In the genomic region with DNA sequence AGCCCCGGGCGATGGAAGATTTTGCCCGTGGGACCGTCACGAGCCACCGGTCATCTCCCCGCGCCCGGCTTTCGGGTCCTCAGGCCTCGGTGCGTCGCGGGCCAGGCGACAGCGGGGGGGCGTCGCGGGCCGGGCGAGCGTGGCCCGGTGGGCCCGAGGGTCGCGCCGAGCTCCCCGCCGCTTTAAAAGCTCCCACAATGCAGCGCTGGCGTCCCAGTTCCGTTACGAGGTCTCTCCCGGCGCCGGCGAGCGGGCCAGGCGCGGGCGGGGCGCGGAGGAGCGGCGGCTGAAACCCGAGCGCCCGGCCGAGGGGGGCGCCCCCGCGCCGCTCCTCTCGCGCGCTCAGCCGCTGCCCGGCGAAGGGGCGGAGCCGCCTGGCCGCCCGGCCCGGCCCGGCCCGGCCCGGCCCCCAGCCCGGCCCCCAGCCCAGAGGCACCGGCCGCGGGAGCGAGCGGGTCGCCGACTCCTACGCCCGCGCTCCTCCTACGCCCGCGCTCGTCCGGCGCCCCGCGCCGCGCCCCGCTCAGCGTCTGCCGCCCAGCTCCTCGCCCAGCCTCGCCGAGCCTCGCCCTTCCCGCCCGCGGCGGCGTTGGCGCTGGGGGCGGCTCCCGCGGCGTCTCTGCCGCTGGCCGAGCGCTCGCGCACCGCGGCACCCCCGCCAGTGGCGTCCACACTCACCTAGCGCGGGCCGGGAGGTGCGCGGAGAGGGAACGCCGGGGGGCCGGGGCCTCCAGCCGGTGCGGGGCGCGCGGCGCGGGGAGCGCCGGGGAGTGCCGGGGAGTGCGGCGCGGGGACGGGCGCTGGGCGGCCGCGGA, we compare ENCODE assay signal across 8 cellular contexts. TPM values are rescaled to one million over a fixed set of nuclear protein-coding genes. Genes with fewer than 3 reads are reported as not detected.
DNase-seq lines count a peak whose midpoint lies in the region; ATAC-seq and TF ChIP-seq lines count a peak whose summit lies in the region.

RASSF8 (plus strand) TSS at position 429 of the 815 bp plus-strand sequence. CDS start 96,662 bp downstream, outside the sequence.

- WGBS in smooth muscle cell (ENCODE audit: low lambda C conversion rate), result 1% methylated on average over 64 of the region's 140 CpGs

- H3K9ac ChIP-seq in HUES48 (ENCODE audit: low read depth, low read length) (peak within 1 kb of the TSS; percentile 67), smooth muscle cell (ENCODE audit: low read depth) (peak within 1 kb of the TSS; percentile 93)

- H3F3A ChIP-seq in smooth muscle cell (ENCODE audit: low read depth), result peaks cover 6% of the 10 kb centered on the region

- H3K9me3 ChIP-seq in HUES48 (ENCODE audit: control insufficient read depth, insufficient read depth, low read length), result no peaks in the 10 kb centered on the region
- no peaks in the 10 kb centered on the region for H3K9me3 ChIP-seq in smooth muscle cell (replicated peaks; ENCODE audit: low read depth)

- H3K4me2 ChIP-seq in smooth muscle cell, result peak within 1 kb of the TSS; percentile 95

- peak; percentile 86 for ATAC-seq in GM21526 (IDR thresholded peaks at IDR 0.05; ENCODE audit: low FRiP score, unreplicated experiment)

- H3K36me3 ChIP-seq in HUES48 (ENCODE audit: control insufficient read depth, insufficient read depth, low read length) (no peaks in the 10 kb centered on the region), kidney epithelial cell (ENCODE audit: control insufficient read depth, insufficient read depth, low read length) (no peaks in the 10 kb centered on the region), smooth muscle cell (ENCODE audit: low read depth) (peaks cover 4% of the 10 kb centered on the region)

- H3K4me3 ChIP-seq in HUES48 (ENCODE audit: low read depth, low read length) (peak within 1 kb of the TSS; percentile 84), coronary artery (peak within 1 kb of the TSS; percentile 82), kidney epithelial cell (ENCODE audit: low read depth, low read length) (peak within 1 kb of the TSS; percentile 83), smooth muscle cell (peak within 1 kb of the TSS; percentile 65)

- TF ChIP-seq CTCF in coronary artery (IDR thresholded peaks at IDR 0.05), result no peak
- no peak for TF ChIP-seq CTCF in kidney epithelial cell (IDR thresholded peaks at IDR 0.05; ENCODE audit: insufficient read depth, low read length, poor library complexity, severe bottlenecking)
- TF ChIP-seq CTCF in smooth muscle cell (IDR thresholded peaks at IDR 0.05; ENCODE audit: borderline replicate concordance, insufficient read depth, poor library complexity, severe bottlenecking), result no peak

- H3K27ac ChIP-seq in HUES48 (ENCODE audit: low read depth, low read length), result peak within 1 kb of the TSS; percentile 94
- H3K27ac ChIP-seq in coronary artery, result peak within 1 kb of the TSS; percentile 97 to 98
- H3K27ac ChIP-seq in smooth muscle cell (ENCODE audit: low read depth), result peak within 1 kb of the TSS; percentile 97

- H3K27me3 ChIP-seq in HUES48 (ENCODE audit: control insufficient read depth, insufficient read depth, low read length) (no peaks in the 10 kb centered on the region), kidney epithelial cell (ENCODE audit: control insufficient read depth, insufficient read depth, low read length) (no peaks in the 10 kb centered on the region), smooth muscle cell (ENCODE audit: low read depth) (no peaks in the 10 kb centered on the region)

- H3K79me2 ChIP-seq in smooth muscle cell (ENCODE audit: low read depth), result peaks cover 36% of the 10 kb centered on the region

- H3K4me1 ChIP-seq in HUES48 (ENCODE audit: control insufficient read depth, insufficient read depth, low read length) (peaks cover 12% of the 10 kb centered on the region), smooth muscle cell (ENCODE audit: low read depth) (peaks cover 11% of the 10 kb centered on the region)

- peak within 1 kb of the TSS; percentile 89 for H2AFZ ChIP-seq in smooth muscle cell (ENCODE audit: low read depth)

- DNase-seq in NCI-H1436 (lab: John Stamatoyannopoulos, UW), result peak; percentile 11
- DNase-seq in NCI-H1436 treated with DMSO at 0.1 percent for 48 hours (lab: John Stamatoyannopoulos, UW), result no peak
- DNase-seq in SK-N-DZ (ENCODE audit: low spot score), result peak; percentile 75
- peak; percentile 80 for DNase-seq in coronary artery (ENCODE audit: low spot score)
- DNase-seq in kidney epithelial cell (ENCODE audit: low read depth), result no peak
- DNase-seq in smooth muscle cell (lab: John Stamatoyannopoulos, UW; ENCODE audit: unreplicated experiment), result peak; percentile 71

- H4K20me1 ChIP-seq in smooth muscle cell (ENCODE audit: low read depth), result peaks cover 37% of the 10 kb centered on the region

RNA-seq across cellular contexts. Expression of gene RASSF8, which starts in this region (rescaled TPM):
- polyA plus RNA-seq in SK-N-DZ (2014; cell fraction: cytosol; rRNA removed), result 10.1 and 14.5 TPM in 2 replicates
- polyA plus RNA-seq in SK-N-DZ (2014; cell fraction: nucleus; rRNA removed), result 5.5 and 6.0 TPM in 2 replicates
- total RNA-seq in kidney epithelial cell (27.1 and 35.3 TPM in 2 replicates), smooth muscle cell (29.8 and 34.2 TPM in 2 replicates)
- polyA plus RNA-seq in smooth muscle cell, result 9.8 and 15.5 TPM in 2 replicates

Comparison
In these comparisons a context has a peak if more than half of its experiments do, and no peak if none do; other contexts are left out.
1. DNase-seq: peak in NCI-H1436 (single experiment), SK-N-DZ (single experiment), coronary artery (single experiment) and smooth muscle cell (single experiment); none in NCI-H1436 treated with DMSO at 0.1 percent for 48 hours (single experiment) and kidney epithelial cell (single experiment).
2. Peak in every context shown above with its lines, with median percentiles within 50 percentile points of each other: H3K27ac ChIP-seq and H3K4me3 ChIP-seq.